16 cellular contexts compared by ENCODE assay signal in genomic region chr7:128102490-128103291, GRCh38.
A peak's percentile ranks its signal among the peaks of the same experiment; 100 is the strongest.
DNase-seq lines count a peak whose midpoint lies in the region; ATAC-seq and TF ChIP-seq lines count a peak whose summit lies in the region.
"Had no signal": no experiment of that assay in that cellular context is flagged by ENCODE, and none has a peak within 500 bp of the region (broad histone marks: within the 10 kb centered on the region; RNA-seq: fewer than 3 reads in every experiment).

No MANE protein-coding gene starts in this region.

- H3K4me3 ChIP-seq in BLaER1 (no peak overlapping the region), lower lobe of right lung (no peak overlapping the region)
- H3K4me3 ChIP-seq: body of pancreas had no signal

- no peak for TF ChIP-seq CTCF in CD4-positive, alpha-beta T cell (IDR thresholded peaks at IDR 0.05)
- no peak for TF ChIP-seq CTCF in lower lobe of right lung (IDR thresholded peaks at IDR 0.05)

- peak overlapping the region; percentile 82 for H3K4me3 Mint-ChIP-seq in CD4-positive, alpha-beta T cell
- peak overlapping the region; percentile 88 for H3K4me3 Mint-ChIP-seq in T-helper 17 cell

- H3K4me1 Mint-ChIP-seq in CD4-positive, alpha-beta T cell (ENCODE audit: low read depth): peaks cover 63% of the 10 kb centered on the region
- peaks cover 21% of the 10 kb centered on the region for H3K4me1 Mint-ChIP-seq in T-helper 17 cell

- no peaks in the 10 kb centered on the region for H4K20me1 ChIP-seq in BLaER1

- ATAC-seq in CD4-positive, alpha-beta T cell (ENCODE audit: poor library complexity): no peak
- ATAC-seq in T-helper 17 cell (no peak), lower lobe of right lung (no peak), GM18502 (IDR thresholded peaks at IDR 0.05; ENCODE audit: poor library complexity, unreplicated experiment) (no peak), HG03159 (IDR thresholded peaks at IDR 0.05; ENCODE audit: unreplicated experiment) (no peak), GM18868 (IDR thresholded peaks at IDR 0.05; ENCODE audit: unreplicated experiment) (no peak)

- H3K27me3 Mint-ChIP-seq in CD4-positive, alpha-beta T cell: no peaks in the 10 kb centered on the region
- no peaks in the 10 kb centered on the region for H3K27me3 Mint-ChIP-seq in T-helper 17 cell

- no peaks in the 10 kb centered on the region for H3K9me3 Mint-ChIP-seq in CD4-positive, alpha-beta T cell

- H3K36me3 Mint-ChIP-seq in CD4-positive, alpha-beta T cell (ENCODE audit: low read depth): no peaks in the 10 kb centered on the region
- H3K36me3 Mint-ChIP-seq in T-helper 17 cell (ENCODE audit: low read depth): no peaks in the 10 kb centered on the region

- no peak overlapping the region for H3K9ac ChIP-seq in BLaER1

- H3K36me3 ChIP-seq in BLaER1 (no peaks in the 10 kb centered on the region), lower lobe of right lung (no peaks in the 10 kb centered on the region)
- H3K36me3 ChIP-seq: esophagus muscularis mucosa, heart left ventricle had no signal

- H3K27ac ChIP-seq in BLaER1 (no peak overlapping the region; the same call in 1 of the 2 replicates), lower lobe of right lung (no peak overlapping the region)
- H3K27ac ChIP-seq in CD4-positive, alpha-beta T cell (ENCODE audit: low read depth, low read length): no peak overlapping the region
- H3K27ac ChIP-seq: body of pancreas, esophagus muscularis mucosa, heart left ventricle had no signal

- POLR2A ChIA-PET in CD4-positive, alpha-beta T cell (lab: Charles Lee): interaction anchor here (0.8 to 2.0 kb wide), 5 partner anchors 8 to 246 kb away, joined by 3 to 12 read pairs (median 5); no protein-coding TSS in a partner anchor

- H3K9me3 ChIP-seq in BLaER1 (no peaks in the 10 kb centered on the region), T-helper 17 cell (ENCODE audit: control insufficient read depth, low read length, poor library complexity, severe bottlenecking) (no peaks in the 10 kb centered on the region), lower lobe of right lung (no peaks in the 10 kb centered on the region)
- no peaks in the 10 kb centered on the region for H3K9me3 ChIP-seq in CD4-positive, alpha-beta T cell (ENCODE audit: control insufficient read depth, low read length)
- H3K9me3 ChIP-seq: body of pancreas, esophagus muscularis mucosa, heart left ventricle had no signal

- intact Hi-C loops in CD4-positive, alpha-beta T cell (cut with DNase I, micrococcal nuclease): no loop called here
- intact Hi-C loops in lower lobe of right lung (cut with DNase I): no loop called here

- H3K27ac Mint-ChIP-seq in CD4-positive, alpha-beta T cell: peak overlapping the region; percentile 68
- H3K27ac Mint-ChIP-seq in T-helper 17 cell: peak overlapping the region; percentile 73

- H3K4me2 ChIP-seq in BLaER1: peak overlapping the region; percentile 87; the same call in 1 of the 2 replicates

- peaks cover 61% of the 10 kb centered on the region for H3K4me1 ChIP-seq in BLaER1
- H3K4me1 ChIP-seq in lower lobe of right lung: peaks cover 16% of the 10 kb centered on the region

- no peak for DNase-seq in CD4-positive, alpha-beta T cell
- DNase-seq in T-helper 17 cell: no peak
- peak; percentile 12 for DNase-seq in lower lobe of right lung
- no peak for DNase-seq in NCI-H2227 treated with DMSO at 0.1 percent for 48 hours (lab: John Stamatoyannopoulos, UW)
- DNase-seq: GDM1, NCI-H146, NCI-H510A, OCI-M1, SW 1271 had no signal

- CTCF ChIA-PET in CD4-positive, alpha-beta T cell (lab: Charles Lee): no interaction called here

- H3K27me3 ChIP-seq in BLaER1 (no peaks in the 10 kb centered on the region), lower lobe of right lung (ENCODE audit: low read depth) (peaks cover 36% of the 10 kb centered on the region)
- no peaks in the 10 kb centered on the region for H3K27me3 ChIP-seq in CD4-positive, alpha-beta T cell (ENCODE audit: control insufficient read depth, insufficient read depth, low read length)
- H3K27me3 ChIP-seq: body of pancreas had no signal
